Comparison of ENCODE assay signal across 20 cellular contexts in genomic region chr6:156825475-156825874, GRCh38. TPM values are rescaled to one million over a fixed set of nuclear protein-coding genes. Genes with fewer than 3 reads are reported as not detected.
A peak's percentile ranks its signal among the peaks of the same experiment; 100 is the strongest.
DNase-seq lines count a peak whose midpoint lies in the region; ATAC-seq and TF ChIP-seq lines count a peak whose summit lies in the region.
"Had no signal": no experiment of that assay in that cellular context is flagged by ENCODE, and none has a peak within 500 bp of the region (broad histone marks: within the 10 kb centered on the region; RNA-seq: fewer than 3 reads in every experiment).

No MANE protein-coding gene starts in this region.

- no peak overlapping the region for H3K9ac ChIP-seq in adipocyte (ENCODE audit: low read length)
- H3K9ac ChIP-seq in smooth muscle cell (ENCODE audit: low read depth): no peak overlapping the region

- peaks cover 90% of the 10 kb centered on the region for H3K79me2 ChIP-seq in smooth muscle cell (ENCODE audit: low read depth)

- CTCF ChIA-PET in CD8-positive, alpha-beta memory T cell (lab: Charles Lee): no interaction called here

- H3K36me3 Mint-ChIP-seq in CD8-positive, alpha-beta memory T cell: peaks cover 0 to 29% (median 0%) of the 10 kb centered on the region in 3 donors
- peaks cover 2% of the 10 kb centered on the region for H3K36me3 Mint-ChIP-seq in IgD-negative memory B cell

- POLR2A ChIA-PET in CD8-positive, alpha-beta memory T cell (lab: Charles Lee): no interaction called here

- H3K36me3 ChIP-seq in CD8-positive, alpha-beta memory T cell (ENCODE audit: insufficient read depth, low read length): no peaks in the 10 kb centered on the region
- peaks cover 4% of the 10 kb centered on the region for H3K36me3 ChIP-seq in adipocyte (ENCODE audit: control insufficient read depth, insufficient read depth, low read length, severe bottlenecking)
- H3K36me3 ChIP-seq in psoas muscle (ENCODE audit: insufficient read depth in 1 of 2, low read depth in 1 of 2): peaks cover 0 to 7% of the 10 kb centered on the region in 2 donors
- H3K36me3 ChIP-seq in smooth muscle cell (ENCODE audit: low read depth): no peaks in the 10 kb centered on the region
- no peaks in the 10 kb centered on the region for H3K36me3 ChIP-seq in ovary

- H4K20me1 ChIP-seq in smooth muscle cell (ENCODE audit: low read depth): peaks cover 100% of the 10 kb centered on the region

- WGBS in psoas muscle, 3 donors: 26 to 45% (median 34%) methylated on average over 3 of the region's 3 CpGs
- 23% methylated on average over 3 of the region's 3 CpGs for WGBS in smooth muscle cell (ENCODE audit: low lambda C conversion rate)
- 24 to 32% (median 27%) methylated on average over 3 of the region's 3 CpGs for WGBS in ovary, 3 donors

- H3F3A ChIP-seq in smooth muscle cell (ENCODE audit: low read depth): no peaks in the 10 kb centered on the region

- H3K27ac Mint-ChIP-seq in CD8-positive, alpha-beta memory T cell: peak overlapping the region in 6 of 8 donors; percentile 4 to 63 (median 33)
- peak overlapping the region in 2 of 3 donors; percentile 18 to 33 for H3K27ac Mint-ChIP-seq in IgD-negative memory B cell
- H3K27ac Mint-ChIP-seq: activated T-helper 2 cell treated with anti-CD3 and anti-CD28 coated beads, Interferon-gamma antibody, Interleukin-2, Interleukin-4, amounts not matched to agents 10 μg/mL and 5 μg/mL and 100 μg/mL, durations not matched to agents 14 hours and 24 hours and 36 hours had no signal

- TF ChIP-seq CTCF in psoas muscle (IDR thresholded peaks at IDR 0.05): no peak
- TF ChIP-seq CTCF in smooth muscle cell (IDR thresholded peaks at IDR 0.05; ENCODE audit: borderline replicate concordance, insufficient read depth, poor library complexity, severe bottlenecking): no peak
- TF ChIP-seq CTCF in ovary (IDR thresholded peaks at IDR 0.05): no peak

- no peak for DNase-seq in CD8-positive, alpha-beta memory T cell
- peak; percentile 30 for DNase-seq in adipocyte (ENCODE audit: low read depth)
- no peak for DNase-seq in psoas muscle
- DNase-seq in sciatic nerve (ENCODE audit: low spot score): no peak
- DNase-seq in smooth muscle cell (lab: John Stamatoyannopoulos, UW; ENCODE audit: unreplicated experiment): no peak
- no peak for DNase-seq in ovary
- DNase-seq: activated CD4-positive, alpha-beta T cell treated with anti-CD3 and anti-CD28 coated beads, Interleukin-2, amount 50 U/mL, for 1 hour; brain microvascular endothelial cell; effector memory CD4-positive, alpha-beta T cell; esophagus squamous epithelium; kidney glomerular epithelial cell; NCI-H1092; NCI-H2029 treated with DMSO at 0.1 percent for 48 hours; sigmoid colon; WERI-Rb-1 had no signal

- H3K4me1 ChIP-seq in CD8-positive, alpha-beta memory T cell (ENCODE audit: insufficient read depth, low read length): peaks cover 34% of the 10 kb centered on the region
- H3K4me1 ChIP-seq in adipocyte (ENCODE audit: control insufficient read depth, insufficient read depth, low read length) (peaks cover 21% of the 10 kb centered on the region), psoas muscle (peaks cover 85% of the 10 kb centered on the region), smooth muscle cell (ENCODE audit: low read depth) (peaks cover 3% of the 10 kb centered on the region), ovary (ENCODE audit: insufficient read depth) (peaks cover 27% of the 10 kb centered on the region)

- intact Hi-C loops in psoas muscle (cut with DNase I): no loop called here
- intact Hi-C loops in sciatic nerve (cut with DNase I): no loop called here
- intact Hi-C loops in ovary (cut with DNase I): no loop called here

- no peak for ATAC-seq in psoas muscle
- no peak for ATAC-seq in sciatic nerve
- ATAC-seq in HG02840 (IDR thresholded peaks at IDR 0.05; ENCODE audit: low FRiP score, unreplicated experiment): no peak
- ATAC-seq: GM12878, Panc1 had no signal

- no peaks in the 10 kb centered on the region for H3K27me3 ChIP-seq in CD8-positive, alpha-beta memory T cell (ENCODE audit: insufficient read depth, low read length, poor library complexity, severe bottlenecking)
- H3K27me3 ChIP-seq in adipocyte (replicated peaks; ENCODE audit: control insufficient read depth, insufficient read depth, low read length): no peaks in the 10 kb centered on the region
- H3K27me3 ChIP-seq in psoas muscle (ENCODE audit: insufficient read depth in 3 of 3, low read length in 2 of 3): no peaks in the 10 kb centered on the region
- H3K27me3 ChIP-seq in smooth muscle cell (ENCODE audit: low read depth): no peaks in the 10 kb centered on the region
- H3K27me3 ChIP-seq in ovary: no peaks in the 10 kb centered on the region
- H3K27me3 ChIP-seq: brain microvascular endothelial cell, esophagus squamous epithelium, sigmoid colon had no signal

- H3K9me3 ChIP-seq in CD8-positive, alpha-beta memory T cell (ENCODE audit: low read length): no peaks in the 10 kb centered on the region
- H3K9me3 ChIP-seq in adipocyte (ENCODE audit: control insufficient read depth, low read length): no peaks in the 10 kb centered on the region
- H3K9me3 ChIP-seq in psoas muscle: no peaks in the 10 kb centered on the region
- no peaks in the 10 kb centered on the region for H3K9me3 ChIP-seq in smooth muscle cell (replicated peaks; ENCODE audit: low read depth)
- H3K9me3 ChIP-seq in ovary: no peaks in the 10 kb centered on the region
- H3K9me3 ChIP-seq: esophagus squamous epithelium, sigmoid colon had no signal

- H3K27me3 Mint-ChIP-seq in CD8-positive, alpha-beta memory T cell: no peaks in the 10 kb centered on the region
- no peaks in the 10 kb centered on the region for H3K27me3 Mint-ChIP-seq in IgD-negative memory B cell

- H3K27ac ChIP-seq in CD8-positive, alpha-beta memory T cell (ENCODE audit: low read depth, low read length): no peak overlapping the region
- H3K27ac ChIP-seq in psoas muscle (peak overlapping the region; percentile 81), smooth muscle cell (ENCODE audit: low read depth) (no peak overlapping the region), ovary (no peak overlapping the region)
- H3K27ac ChIP-seq: brain microvascular endothelial cell, esophagus squamous epithelium, sigmoid colon, WERI-Rb-1 had no signal

- no peak for TF ChIP-seq POLR2A in ovary (IDR thresholded peaks at IDR 0.05)

- peak overlapping the region in 3 of 7 donors; percentile 25 to 38 (median 33) for H3K4me3 Mint-ChIP-seq in CD8-positive, alpha-beta memory T cell
- H3K4me3 Mint-ChIP-seq in IgD-negative memory B cell: peak overlapping the region in 1 of 4 donors; percentile 62

- no peak overlapping the region for H3K4me3 ChIP-seq in CD8-positive, alpha-beta memory T cell (ENCODE audit: low read length)
- H3K4me3 ChIP-seq in adipocyte (ENCODE audit: low read length): no peak overlapping the region
- no peak overlapping the region for H3K4me3 ChIP-seq in psoas muscle
- no peak overlapping the region for H3K4me3 ChIP-seq in smooth muscle cell
- no peak overlapping the region for H3K4me3 ChIP-seq in ovary
- H3K4me3 ChIP-seq: esophagus squamous epithelium, GM12878, sigmoid colon had no signal

- H3K9me3 Mint-ChIP-seq in CD8-positive, alpha-beta memory T cell: no peaks in the 10 kb centered on the region
- H3K9me3 Mint-ChIP-seq in IgD-negative memory B cell: no peaks in the 10 kb centered on the region
- H3K9me3 Mint-ChIP-seq: activated T-helper 2 cell treated with anti-CD3 and anti-CD28 coated beads, Interferon-gamma antibody, Interleukin-2, Interleukin-4, amounts not matched to agents 10 μg/mL and 5 μg/mL and 100 μg/mL, durations not matched to agents 14 hours and 24 hours and 36 hours had no signal

- peaks cover 82 to 95% (median 89%) of the 10 kb centered on the region in 3 donors for H3K4me1 Mint-ChIP-seq in CD8-positive, alpha-beta memory T cell
- peaks cover 45 to 68% (median 67%) of the 10 kb centered on the region in 3 donors for H3K4me1 Mint-ChIP-seq in IgD-negative memory B cell

- H3K4me2 ChIP-seq in smooth muscle cell: no peak overlapping the region

- H2AFZ ChIP-seq in smooth muscle cell (ENCODE audit: low read depth): no peak overlapping the region

- no peak for TF ChIP-seq EP300 in ovary (IDR thresholded peaks at IDR 0.05)

RNA-seq across cellular contexts. Expression of gene ARID1B, which starts 48.3 kb away (rescaled TPM):
- 10 to 100 TPM; 53.0 to 57.9 TPM for total RNA-seq in CD8-positive, alpha-beta memory T cell
- 19.1 TPM for polyA plus RNA-seq in CD8-positive, alpha-beta memory T cell
- polyA plus RNA-seq in IgD-negative memory B cell (21.9 TPM), psoas muscle (10 to 100 TPM in 2 of 3 donors, 1 to 10 TPM in 1; 8.1 to 29.2 (median 12.4) TPM), smooth muscle cell (30.1 and 40.2 TPM in 2 replicates), ovary (10 to 100 TPM; 33.2 to 58.5 TPM)
- total RNA-seq in psoas muscle (10 to 100 TPM; 53.1 to 61.1 (median 55.8) TPM), sciatic nerve (142 TPM), smooth muscle cell (52.8 and 65.4 TPM in 2 replicates), ovary (100 to 1,000 TPM in 6 of 7 donors, 10 to 100 TPM in 1; 96.3 to 144 (median 106) TPM)
